Comparison of ENCODE assay signal across 13 cellular contexts in genomic region chr18:45161850-45162249, GRCh38.
DNase-seq lines count a peak whose midpoint lies in the region; ATAC-seq and TF ChIP-seq lines count a peak whose summit lies in the region.
"Had no signal": no experiment of that assay in that cellular context is flagged by ENCODE, and none has a peak within 500 bp of the region (broad histone marks: within the 10 kb centered on the region; RNA-seq: fewer than 3 reads in every experiment).

No MANE protein-coding gene starts in this region.

- H3K9me3 Mint-ChIP-seq in memory B cell: no peaks in the 10 kb centered on the region

- no peaks in the 10 kb centered on the region for H3K27me3 Mint-ChIP-seq in memory B cell

- peaks cover 0 to 5% (median 0%) of the 10 kb centered on the region in 4 donors for H3K4me1 ChIP-seq in tibial artery
- H3K4me1 ChIP-seq: Caco-2 had no signal

- peaks cover 12% of the 10 kb centered on the region for H3K4me1 Mint-ChIP-seq in memory B cell

- no peak overlapping the region for H3K4me3 ChIP-seq in tibial artery
- H3K4me3 ChIP-seq: psoas muscle had no signal

- intact Hi-C loops in tibial artery (cut with DNase I; ENCODE audit: low total_unique reads): no loop called here

- H3K27ac ChIP-seq in tibial artery: no peak overlapping the region
- H3K27ac ChIP-seq: psoas muscle had no signal

- no peaks in the 10 kb centered on the region for H3K9me3 ChIP-seq in tibial artery
- H3K9me3 ChIP-seq: Caco-2, psoas muscle had no signal

- peak; percentile 83 for ATAC-seq in GM19023 (IDR thresholded peaks at IDR 0.05; ENCODE audit: unreplicated experiment)
- peak; percentile 85 for ATAC-seq in GM21786 (IDR thresholded peaks at IDR 0.05; ENCODE audit: unreplicated experiment)
- peak; percentile 76 for ATAC-seq in HG03457 (IDR thresholded peaks at IDR 0.05; ENCODE audit: unreplicated experiment)
- ATAC-seq in memory B cell (ENCODE audit: low read depth): peak; percentile 94
- ATAC-seq: psoas muscle had no signal

- TF ChIP-seq CTCF in tibial artery (IDR thresholded peaks at IDR 0.05): no peak

- no peaks in the 10 kb centered on the region for H3K27me3 ChIP-seq in tibial artery

- no peaks in the 10 kb centered on the region for H3K36me3 Mint-ChIP-seq in memory B cell

- H3K27ac Mint-ChIP-seq in memory B cell: peak overlapping the region; percentile 21

- H3K36me3 ChIP-seq in tibial artery: no peaks in the 10 kb centered on the region

- H3K4me3 Mint-ChIP-seq in memory B cell: no peak overlapping the region

- DNase-seq in memory B cell (ENCODE audit: low spot score in 2 of 2): peak in 1 of 2 donors; percentile 9
- DNase-seq in cerebellar nuclear complex (lab: John Stamatoyannopoulos, UW): no peak
- no peak for DNase-seq in T-helper 1 cell
- DNase-seq in tibial artery: no peak
- DNase-seq: aorta, Caco-2, mammary epithelial cell, psoas muscle, substantia nigra, T1000 had no signal
